Comparison of ENCODE assay signal across 1 cellular context in genomic region chr16:30335028-30335597, GRCh38.
TF ChIP-seq lines count a peak whose summit lies in the region.

No MANE protein-coding gene starts in this region.

TF ChIP-seq in GM12878, 131 proteins besides CTCF, POLR2A, EP300 and RAD21:
- TF ChIP-seq RB1 (IDR thresholded peaks at IDR 0.05; ENCODE audit: borderline replicate concordance) (peak; percentile 84; the same call in 1 of the 2 replicates), PKNOX1 (IDR thresholded peaks at IDR 0.05) (peak; percentile 47; the same call in 1 of the 2 replicates), IKZF1 (conservative IDR thresholded peaks at IDR 0.05) (peak; percentile 65), LARP7 (IDR thresholded peaks at IDR 0.05) (peak; percentile 65; the same call in 1 of the 2 replicates), EGR1 (IDR thresholded peaks at IDR 0.05; ENCODE audit: borderline replicate concordance in 1 of 2, low read depth in 2 of 2, low read length in 2 of 2) (0 out of 3 replicates have a peak, but pooled peaks of 1 of the 2 experiments have one; percentile 19), GATAD2B (conservative IDR thresholded peaks at IDR 0.05; ENCODE audit: low read depth) (peak; percentile 54; the same call in 1 of the 2 replicates), ZNF687 (IDR thresholded peaks at IDR 0.05) (peak; percentile 39; the same call in 1 of the 2 replicates), MXI1 (IDR thresholded peaks at IDR 0.05; ENCODE audit: low read depth, low read length) (0 out of 2 replicates have a peak, but pooled peaks have one; percentile 54), NKRF (conservative IDR thresholded peaks at IDR 0.05) (peak; percentile 74), POLR2AphosphoS5 (IDR thresholded peaks at IDR 0.05; ENCODE audit: low read length) (peak; percentile 48; the same call in 1 of the 2 replicates), PML (IDR thresholded peaks at IDR 0.05; ENCODE audit: low read length) (0 out of 2 replicates have a peak, but pooled peaks have one; percentile 17), DPF2 (IDR thresholded peaks at IDR 0.05) (peak; percentile 53; the same call in 1 of the 2 replicates), SIN3A (IDR thresholded peaks at IDR 0.05; ENCODE audit: low read depth, low read length) (0 out of 2 replicates have a peak, but pooled peaks have one; percentile 23), BHLHE40 (IDR thresholded peaks at IDR 0.05; ENCODE audit: borderline replicate concordance in 1 of 2, low read depth in 2 of 2, low read length in 1 of 2) (peak in 1 of 2 experiments; percentile 43; a peak in 1 of 4 replicates), YY1 (IDR thresholded peaks at IDR 0.05; ENCODE audit: low read depth, low read length) (peak; percentile 12; the same call in 1 of the 2 replicates), BACH1 (IDR thresholded peaks at IDR 0.05; ENCODE audit: borderline replicate concordance) (peak; percentile 83)
